Comparison of ENCODE assay signal across 22 cellular contexts in genomic region chr18:45084207-45084606, GRCh38.
A peak's percentile ranks its signal among the peaks of the same experiment; 100 is the strongest.
DNase-seq lines count a peak whose midpoint lies in the region; ATAC-seq and TF ChIP-seq lines count a peak whose summit lies in the region.
"Had no signal": no experiment of that assay in that cellular context is flagged by ENCODE, and none has a peak within 500 bp of the region (broad histone marks: within the 10 kb centered on the region; RNA-seq: fewer than 3 reads in every experiment).

No MANE protein-coding gene starts in this region.

- CTCF ChIA-PET in HEK293T (lab: Yijun Ruan, JAX), result no interaction called here

- no peak for TF ChIP-seq POLR2A in prostate gland (IDR thresholded peaks at IDR 0.05)

- TF ChIP-seq CTCF in CD14-positive monocyte (IDR thresholded peaks at IDR 0.05) (no peak), prostate gland (IDR thresholded peaks at IDR 0.05) (no peak)

- ATAC-seq in stimulated activated memory B cell treated with anti-CD40 and anti-IgM and Interleukin-4, amounts not matched to agents 10 μg/mL and 1 μg/mL and 100 μg/mL, for 72 hours, result no peak
- no peak for ATAC-seq in HG03280 (IDR thresholded peaks at IDR 0.05; ENCODE audit: unreplicated experiment)
- ATAC-seq: Panc1 had no signal

- DNase-seq in CD14-positive monocyte (ENCODE audit: low spot score), result peak; percentile 45
- DNase-seq in left kidney (ENCODE audit: low read depth, low spot score), result peak; percentile 93
- peak; percentile 17 for DNase-seq in prostate gland (ENCODE audit: low spot score)
- DNase-seq in central memory CD4-positive, alpha-beta T cell, result no peak
- no peak for DNase-seq in T-helper 1 cell
- no peak for DNase-seq in HEK293T (ENCODE audit: extremely low spot score)
- DNase-seq: 8988T, AML-193, DMS53, GDM1, MM.1S, NCI-H1048, NCI-H1417 treated with DMSO at 0.1 percent for 48 hours, NCI-H187, NCI-H2107, NCI-H748 treated with DMSO at 0.1 percent for 48 hours, SIG-M5, SK-N-SH had no signal

- POLR2A ChIA-PET in HEK293T (lab: Yijun Ruan, JAX), result no interaction called here

- 49% methylated on average over 13 of the region's 13 CpGs for WGBS in prostate gland

- no peak overlapping the region for H3K4me3 ChIP-seq in prostate gland

- no peaks in the 10 kb centered on the region for H3K9me3 ChIP-seq in prostate gland
- H3K9me3 ChIP-seq: SK-N-SH had no signal

- H3K4me1 ChIP-seq in prostate gland (replicated peaks), result no peaks in the 10 kb centered on the region

- no peaks in the 10 kb centered on the region for H3K27me3 ChIP-seq in prostate gland (replicated peaks; ENCODE audit: insufficient read depth)

- peak overlapping the region; percentile 50 to 84 for H3K4me3 Mint-ChIP-seq in CD14-positive monocyte
- H3K4me3 Mint-ChIP-seq in stimulated activated memory B cell treated with anti-CD40 and anti-IgM and Interleukin-4, amounts not matched to agents 10 μg/mL and 1 μg/mL and 100 μg/mL, for 72 hours, result no peak overlapping the region

- no peaks in the 10 kb centered on the region for H3K36me3 ChIP-seq in prostate gland

- no peaks in the 10 kb centered on the region for H3K27me3 Mint-ChIP-seq in CD14-positive monocyte (ENCODE audit: low read depth in 3 of 3)
- no peaks in the 10 kb centered on the region for H3K27me3 Mint-ChIP-seq in stimulated activated memory B cell treated with anti-CD40 and anti-IgM and Interleukin-4, amounts not matched to agents 10 μg/mL and 1 μg/mL and 100 μg/mL, for 72 hours

- peak overlapping the region in 4 of 7 donors; percentile 11 to 75 (median 39) for H3K27ac Mint-ChIP-seq in CD14-positive monocyte
- peak overlapping the region; percentile 68 for H3K27ac Mint-ChIP-seq in stimulated activated memory B cell treated with anti-CD40 and anti-IgM and Interleukin-4, amounts not matched to agents 10 μg/mL and 1 μg/mL and 100 μg/mL, for 72 hours

- peak overlapping the region; percentile 48 to 68 for H3K27ac ChIP-seq in prostate gland
- H3K27ac ChIP-seq: C4-2B had no signal

- H3K9me3 Mint-ChIP-seq in CD14-positive monocyte, result peaks cover 9 to 22% (median 17%) of the 10 kb centered on the region in 7 donors
- peaks cover 3% of the 10 kb centered on the region for H3K9me3 Mint-ChIP-seq in stimulated activated memory B cell treated with anti-CD40 and anti-IgM and Interleukin-4, amounts not matched to agents 10 μg/mL and 1 μg/mL and 100 μg/mL, for 72 hours

- peaks cover 0 to 2% of the 10 kb centered on the region in 2 donors for H3K36me3 Mint-ChIP-seq in CD14-positive monocyte
- peaks cover 10% of the 10 kb centered on the region for H3K36me3 Mint-ChIP-seq in stimulated activated memory B cell treated with anti-CD40 and anti-IgM and Interleukin-4, amounts not matched to agents 10 μg/mL and 1 μg/mL and 100 μg/mL, for 72 hours

- intact Hi-C loops in CD14-positive monocyte (cut with micrococcal nuclease), result no loop called here
- intact Hi-C loops in prostate gland (cut with DNase I), result loop anchor here (2.0 to 5.0 kb wide), 3 partner anchors 67 to 403 kb away; partner anchors contain the start of gene SETBP1

- H3K4me1 Mint-ChIP-seq in CD14-positive monocyte, result peaks cover 27% of the 10 kb centered on the region
- peaks cover 12% of the 10 kb centered on the region for H3K4me1 Mint-ChIP-seq in stimulated activated memory B cell treated with anti-CD40 and anti-IgM and Interleukin-4, amounts not matched to agents 10 μg/mL and 1 μg/mL and 100 μg/mL, for 72 hours

TF ChIP-seq in HEK293T, 16 proteins besides CTCF, POLR2A, EP300 and RAD21:
- no peak for TF ChIP-seq PKNOX1 (IDR thresholded peaks at IDR 0.05)
- TF ChIP-seq TARDBP (IDR thresholded peaks at IDR 0.05), result no peak
- no peak for TF ChIP-seq BHLHE40 (IDR thresholded peaks at IDR 0.05; ENCODE audit: borderline replicate concordance)
- TF ChIP-seq SUZ12 (IDR thresholded peaks at IDR 0.05), result no peak
- no peak for TF ChIP-seq ELF4 (IDR thresholded peaks at IDR 0.05)
- no peak for TF ChIP-seq L3MBTL2 (conservative IDR thresholded peaks at IDR 0.05)
- no peak for TF ChIP-seq CTBP1 (IDR thresholded peaks at IDR 0.05; ENCODE audit: borderline replicate concordance)
- no peak for TF ChIP-seq ARNT (IDR thresholded peaks at IDR 0.05)
- TF ChIP-seq FOXK2 (IDR thresholded peaks at IDR 0.05), result no peak
- TF ChIP-seq NFRKB (IDR thresholded peaks at IDR 0.05), result no peak
- no peak for TF ChIP-seq SP1 (IDR thresholded peaks at IDR 0.05)
- no peak for TF ChIP-seq FOXA1 (IDR thresholded peaks at IDR 0.05)
- no peak for TF ChIP-seq HDGF (IDR thresholded peaks at IDR 0.05; ENCODE audit: borderline replicate concordance)
- no peak for TF ChIP-seq LEF1 (IDR thresholded peaks at IDR 0.05; ENCODE audit: borderline replicate concordance)
- TF ChIP-seq FOXM1 (IDR thresholded peaks at IDR 0.05; ENCODE audit: borderline replicate concordance), result no peak
- TF ChIP-seq ZNF384 (IDR thresholded peaks at IDR 0.05), result no peak

Comparison
In these comparisons a context has a peak if more than half of its experiments do, and no peak if none do; other contexts are left out.
1. DNase-seq: peak in CD14-positive monocyte (single experiment), left kidney (single experiment) and prostate gland (single experiment); none in central memory CD4-positive, alpha-beta T cell (single experiment), T-helper 1 cell (0 of 5) and HEK293T (single experiment).